Comparison of ENCODE assay signal across 8 cellular contexts in the genomic region with DNA sequence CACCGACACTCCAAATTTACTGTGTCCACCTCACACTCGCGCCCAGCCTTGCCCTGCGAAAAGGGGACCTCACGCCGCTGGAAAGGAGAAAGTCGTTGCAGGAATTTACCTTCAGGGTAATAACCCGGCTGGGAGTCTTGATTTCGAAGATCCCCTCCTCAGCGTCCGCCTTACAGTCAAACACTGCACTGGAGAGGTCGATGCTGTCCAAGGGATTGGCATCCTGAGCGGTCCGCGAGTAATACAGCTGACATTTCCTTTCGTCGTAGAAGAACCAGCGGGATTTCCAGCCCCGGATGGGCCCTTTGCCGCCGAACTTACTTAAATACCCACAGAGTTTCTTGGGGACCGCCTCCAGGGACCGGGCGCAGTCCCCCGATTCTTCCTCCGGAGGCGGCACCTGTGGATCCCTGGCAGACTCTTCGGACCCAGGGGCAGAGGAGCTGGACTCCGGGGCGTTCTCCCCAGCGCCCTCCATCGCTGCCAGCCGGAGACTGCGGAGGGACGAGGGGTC. TPM values are rescaled to one million over a fixed set of nuclear protein-coding genes. Genes with fewer than 3 reads are reported as not detected.
DNase-seq lines count a peak whose midpoint lies in the region; ATAC-seq and TF ChIP-seq lines count a peak whose summit lies in the region.

No MANE protein-coding gene starts in this region.

- peak overlapping the region; percentile 91 to 93 for H3K4me3 Mint-ChIP-seq in stimulated activated naive CD8-positive, alpha-beta T cell treated with anti-CD3 and anti-CD28 coated beads, Interleukin-15, amount 100 ng/mL, for 72 hours

- H3K27me3 ChIP-seq in body of pancreas (no peaks in the 10 kb centered on the region), kidney epithelial cell (ENCODE audit: control insufficient read depth, insufficient read depth, low read length) (no peaks in the 10 kb centered on the region)

- 0 to 1% methylated on average over 10 to 35 of the region's 35 CpGs for WGBS in body of pancreas, 2 donors

- H3K9me3 ChIP-seq in KOPT-K1 (ENCODE audit: insufficient read depth, low read length, poor library complexity, severe bottlenecking) = no peaks in the 10 kb centered on the region
- no peaks in the 10 kb centered on the region for H3K9me3 ChIP-seq in body of pancreas

- intact Hi-C loops in body of pancreas (cut with DNase I) = loop anchor here (5.0 kb wide), 1 partner anchor 193 kb away; no protein-coding TSS in a partner anchor

- TF ChIP-seq CTCF in body of pancreas (IDR thresholded peaks at IDR 0.05) = peak in 1 of 7 experiments; percentile 5
- no peak for TF ChIP-seq CTCF in kidney epithelial cell (IDR thresholded peaks at IDR 0.05; ENCODE audit: insufficient read depth, low read length, poor library complexity, severe bottlenecking)

- H3K4me1 ChIP-seq in body of pancreas = peaks cover 20% of the 10 kb centered on the region

- TF ChIP-seq POLR2A in body of pancreas (IDR thresholded peaks at IDR 0.05) = no peak

- peaks cover 25% of the 10 kb centered on the region for H3K4me1 Mint-ChIP-seq in stimulated activated naive CD8-positive, alpha-beta T cell treated with anti-CD3 and anti-CD28 coated beads, Interleukin-15, amount 100 ng/mL, for 72 hours

- in situ Hi-C loops in G401 (cut with HindIII; ENCODE audit: low sequenced_read_pairs) = no loop called here

- no peaks in the 10 kb centered on the region for H3K9me3 Mint-ChIP-seq in stimulated activated naive CD8-positive, alpha-beta T cell treated with anti-CD3 and anti-CD28 coated beads, Interleukin-15, amount 100 ng/mL, for 72 hours

- H3K4me3 ChIP-seq in body of pancreas (peak overlapping the region; percentile 77 to 93), kidney epithelial cell (ENCODE audit: low read depth, low read length) (peak overlapping the region; percentile 96)

- peak; percentile 28 for ATAC-seq in GM21515 (IDR thresholded peaks at IDR 0.05; ENCODE audit: unreplicated experiment)
- peak; percentile 10 for ATAC-seq in body of pancreas
- peak; percentile 47 for ATAC-seq in stimulated activated naive CD8-positive, alpha-beta T cell treated with anti-CD3 and anti-CD28 coated beads, Interleukin-15, amount 100 ng/mL, for 72 hours

- peak; percentile 42 for DNase-seq in G401 (ENCODE audit: low spot score)
- peak in 1 of 4 donors; percentile 43 for DNase-seq in body of pancreas
- no peak for DNase-seq in kidney epithelial cell (ENCODE audit: low read depth)
- no peak for DNase-seq in stimulated activated naive CD8-positive, alpha-beta T cell treated with anti-CD3 and anti-CD28 coated beads, Interleukin-15, amount 100 ng/mL, for 72 hours
- DNase-seq in D341Med (ENCODE audit: low spot score) = no peak
- no peak for DNase-seq in stimulated activated naive CD4-positive, alpha-beta T cell treated with Interleukin-2 at 50 U/mL for 16 hours (lab: John Stamatoyannopoulos, UW)

- no peaks in the 10 kb centered on the region for H3K36me3 ChIP-seq in KOPT-K1 (ENCODE audit: insufficient read depth, low read length)
- no peaks in the 10 kb centered on the region for H3K36me3 ChIP-seq in body of pancreas (replicated peaks in 1 of 2; ENCODE audit: insufficient read depth in 1 of 2, low read depth in 2 of 2)
- no peaks in the 10 kb centered on the region for H3K36me3 ChIP-seq in kidney epithelial cell (ENCODE audit: control insufficient read depth, insufficient read depth, low read length)

- peak overlapping the region in 1 of 2 donors; percentile 95 for H3K27ac Mint-ChIP-seq in stimulated activated naive CD8-positive, alpha-beta T cell treated with anti-CD3 and anti-CD28 coated beads, Interleukin-15, amount 100 ng/mL, for 72 hours

- H3K27me3 Mint-ChIP-seq in stimulated activated naive CD8-positive, alpha-beta T cell treated with anti-CD3 and anti-CD28 coated beads, Interleukin-15, amount 100 ng/mL, for 72 hours = no peaks in the 10 kb centered on the region

- H3K27ac ChIP-seq in KOPT-K1 (ENCODE audit: low read depth, low read length, poor library complexity, severe bottlenecking) (peak overlapping the region; percentile 85), body of pancreas (peak overlapping the region in 3 of 4 donors; percentile 90 to 94 (median 93))

RNA-seq across cellular contexts. Expression of gene TBC1D2, which starts 0.3 kb away (rescaled TPM):
- 4.9 and 7.6 TPM in 2 replicates for total RNA-seq in G401 (2014; rRNA removed; shearing (Covaris generic))
- 1 to 10 TPM; 3.3 to 4.7 TPM for total RNA-seq in body of pancreas
- 21.4 and 23.6 TPM in 2 replicates for total RNA-seq in kidney epithelial cell
